In genomic region chr2:46499392-46499785, GRCh38 we compare ENCODE assay signal across 8 cellular contexts. TPM values are rescaled to one million over a fixed set of nuclear protein-coding genes. Genes with fewer than 3 reads are reported as not detected.
A peak's percentile ranks its signal among the peaks of the same experiment; 100 is the strongest.
DNase-seq lines count a peak whose midpoint lies in the region; TF ChIP-seq lines count a peak whose summit lies in the region.

No MANE protein-coding gene starts in this region.

- no peak for DNase-seq in T-helper 2 cell treated with Interferon-gamma antibody and Interleukin-4, amounts not matched to agents 5 μg/mL and 100 μg/mL, for 36 hours (ENCODE audit: low spot score)
- no peak for DNase-seq in T-helper 2 cell
- no peak for DNase-seq in thyroid gland
- DNase-seq in DMS114 treated with DMSO at 0.1 percent for 48 hours (lab: John Stamatoyannopoulos, UW; ENCODE audit: unreplicated experiment), result no peak
- no peak for DNase-seq in mucosa of gallbladder (ENCODE audit: low spot score)
- DNase-seq in NCI-H345 (lab: John Stamatoyannopoulos, UW), result no peak

- no peaks in the 10 kb centered on the region for H3K36me3 Mint-ChIP-seq in T-helper 2 cell treated with Interferon-gamma antibody and Interleukin-4, amounts not matched to agents 5 μg/mL and 100 μg/mL, for 36 hours (ENCODE audit: low read depth)
- H3K36me3 Mint-ChIP-seq in brain, result no peaks in the 10 kb centered on the region

- H3K4me1 ChIP-seq in liver (ENCODE audit: control insufficient read depth in 4 of 4, insufficient read depth in 4 of 4, low read length in 3 of 4) (peaks cover 0 to 7% (median 1%) of the 10 kb centered on the region in 4 donors), thyroid gland (peaks cover 0 to 4% of the 10 kb centered on the region in 2 donors)

- peak overlapping the region; percentile 92 for H3K4me3 Mint-ChIP-seq in T-helper 2 cell treated with Interferon-gamma antibody and Interleukin-4, amounts not matched to agents 5 μg/mL and 100 μg/mL, for 36 hours
- H3K4me3 Mint-ChIP-seq in brain, result peak overlapping the region; percentile 88 to 97 (median 95)

- no peaks in the 10 kb centered on the region for H3K9me3 ChIP-seq in liver (ENCODE audit: control insufficient read depth in 4 of 4, low read length in 3 of 4)
- no peaks in the 10 kb centered on the region for H3K9me3 ChIP-seq in thyroid gland

- intact Hi-C loops in thyroid gland (cut with DNase I), result no loop called here

- H3K27ac ChIP-seq in liver (ENCODE audit: low read depth in 1 of 2, low read length in 2 of 2) (peak overlapping the region; percentile 52 to 85), thyroid gland (peak overlapping the region; percentile 47 to 83 (median 80))

- no peaks in the 10 kb centered on the region for H3K9me3 Mint-ChIP-seq in T-helper 2 cell treated with Interferon-gamma antibody and Interleukin-4, amounts not matched to agents 5 μg/mL and 100 μg/mL, for 36 hours
- peaks cover 0 to 4% (median 0%) of the 10 kb centered on the region in 5 experiments for H3K9me3 Mint-ChIP-seq in brain

- H3K27me3 ChIP-seq in liver (ENCODE audit: control insufficient read depth in 4 of 4, insufficient read depth in 4 of 4, low read length in 3 of 4) (no peaks in the 10 kb centered on the region), thyroid gland (no peaks in the 10 kb centered on the region)

- H3K27me3 Mint-ChIP-seq in T-helper 2 cell treated with Interferon-gamma antibody and Interleukin-4, amounts not matched to agents 5 μg/mL and 100 μg/mL, for 36 hours (ENCODE audit: low read depth), result peaks cover 24% of the 10 kb centered on the region
- H3K27me3 Mint-ChIP-seq in brain, result peaks cover 10% of the 10 kb centered on the region

- no peak for TF ChIP-seq POLR2A in thyroid gland (IDR thresholded peaks at IDR 0.05)

- WGBS in liver, result 27% methylated on average over 7 of the region's 7 CpGs
- WGBS in thyroid gland, 2 donors, result 30 to 32% methylated on average over 7 of the region's 7 CpGs

- no peak for TF ChIP-seq RAD21 in liver (IDR thresholded peaks at IDR 0.05)

- TF ChIP-seq CTCF in brain (conservative IDR thresholded peaks at IDR 0.05), result no peak
- no peak for TF ChIP-seq CTCF in liver (IDR thresholded peaks at IDR 0.05; ENCODE audit: low read depth, low read length, missing input control)
- no peak for TF ChIP-seq CTCF in thyroid gland (IDR thresholded peaks at IDR 0.05)

- H3K27ac Mint-ChIP-seq in T-helper 2 cell treated with Interferon-gamma antibody and Interleukin-4, amounts not matched to agents 5 μg/mL and 100 μg/mL, for 36 hours, result peak overlapping the region; percentile 17
- H3K27ac Mint-ChIP-seq in brain, result peak overlapping the region; percentile 92 to 99 (median 98)

- H3K9ac ChIP-seq in liver (ENCODE audit: low read depth in 1 of 2, low read length in 2 of 2), result peak overlapping the region in 1 of 2 donors; percentile 45

- H3K4me1 Mint-ChIP-seq in T-helper 2 cell treated with Interferon-gamma antibody and Interleukin-4, amounts not matched to agents 5 μg/mL and 100 μg/mL, for 36 hours (ENCODE audit: low read depth), result peaks cover 12% of the 10 kb centered on the region
- H3K4me1 Mint-ChIP-seq in brain, result peaks cover 61% of the 10 kb centered on the region

- H3K4me3 ChIP-seq in liver (ENCODE audit: low read depth in 1 of 3, low read length in 3 of 3) (peak overlapping the region in 2 of 3 donors; percentile 36 to 52), thyroid gland (replicated peaks in 1 of 3) (peak overlapping the region in 1 of 3 donors; percentile 36)

- no peaks in the 10 kb centered on the region for H3K36me3 ChIP-seq in liver (ENCODE audit: control insufficient read depth in 4 of 4, insufficient read depth in 3 of 4, low read depth in 1 of 4, low read length in 3 of 4)
- no peaks in the 10 kb centered on the region for H3K36me3 ChIP-seq in thyroid gland

TF ChIP-seq in liver, 16 proteins besides CTCF, POLR2A, EP300 and RAD21:
- TF ChIP-seq JUND (IDR thresholded peaks at IDR 0.05) (no peak), EGR1 (IDR thresholded peaks at IDR 0.05; ENCODE audit: low read depth in 2 of 2) (no peak)

RNA-seq across cellular contexts. Expression of gene TMEM247, which starts 20.0 kb away (rescaled TPM):
- polyA plus RNA-seq in brain (ENCODE audit: insufficient read depth, low read depth, low replicate concordance) (not detected), liver (not detected)
- total RNA-seq in liver (not detected), thyroid gland (not detected), mucosa of gallbladder (not detected)

RNA-seq across cellular contexts. Expression of gene RHOQ, which starts 42.9 kb away (rescaled TPM):
- polyA plus RNA-seq in brain (ENCODE audit: insufficient read depth, low read depth, low replicate concordance), result 17.0 TPM
- 10 to 100 TPM; 11.0 to 13.5 TPM for total RNA-seq in liver
- polyA plus RNA-seq in liver, result 10 to 100 TPM in 1 of 2 donors, 1 to 10 TPM in 1; 6.4 to 12.5 TPM
- 100 to 1,000 TPM in 2 of 4 donors, 10 to 100 TPM in 2; 85.1 to 114 (median 103) TPM for total RNA-seq in thyroid gland
- 60.9 TPM for total RNA-seq in mucosa of gallbladder

RNA-seq across cellular contexts. Expression of gene ATP6V1E2, which starts 43.0 kb away (rescaled TPM):
- polyA plus RNA-seq in brain (ENCODE audit: insufficient read depth, low read depth, low replicate concordance) (8.1 TPM), liver (1 to 10 TPM; 1.4 to 3.6 TPM)
- total RNA-seq in liver (1 to 10 TPM; 1.3 to 2.8 TPM), thyroid gland (10 to 100 TPM in 1 of 4 donors, 1 to 10 TPM in 3; 4.2 to 11.4 (median 6.7) TPM), mucosa of gallbladder (8.3 TPM)
